In the genomic region with DNA sequence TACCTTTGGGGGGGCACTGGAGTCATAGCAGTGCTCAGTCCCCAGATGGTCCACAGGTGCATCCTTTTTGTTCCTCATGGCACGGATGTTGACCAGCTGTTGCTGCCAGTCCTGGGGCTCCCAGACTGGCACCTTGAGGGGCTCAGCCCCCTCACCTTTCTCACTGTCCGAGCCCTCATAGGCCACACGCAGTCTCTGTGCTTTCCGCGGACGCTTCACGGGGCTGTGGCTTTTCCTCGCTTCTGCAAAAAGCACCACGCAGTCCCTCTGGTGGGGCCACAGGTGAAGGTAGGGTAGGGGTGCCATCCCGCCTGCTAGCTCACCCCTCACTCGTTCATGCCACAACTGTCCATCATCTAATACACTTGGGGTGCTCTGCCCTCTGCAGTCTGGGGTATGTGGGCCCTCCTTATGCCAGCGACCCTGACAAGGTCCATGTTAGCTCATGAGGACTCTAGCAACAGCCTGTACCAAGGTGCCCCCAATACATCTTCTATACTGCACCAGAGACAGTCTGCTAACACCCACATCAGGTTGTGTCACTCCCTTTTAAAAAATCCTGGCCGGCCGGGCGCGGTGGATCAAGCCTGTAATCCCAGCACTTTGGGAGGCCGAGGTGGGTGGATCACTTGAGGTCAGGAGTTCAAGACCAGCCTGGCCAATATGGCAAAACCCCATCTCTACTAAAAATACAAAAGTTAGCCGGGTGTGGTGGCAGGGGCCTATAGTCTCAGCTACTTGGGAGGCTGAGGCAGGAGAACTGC, we compare ENCODE assay signal across 9 cellular contexts. TPM values are rescaled to one million over a fixed set of nuclear protein-coding genes. Genes with fewer than 3 reads are reported as not detected.
DNase-seq lines count a peak whose midpoint lies in the region; ATAC-seq, FAIRE-seq and TF ChIP-seq lines count a peak whose summit lies in the region.
"Had no signal": no experiment of that assay in that cellular context is flagged by ENCODE, and none has a peak within 500 bp of the region (broad histone marks: within the 10 kb centered on the region; RNA-seq: fewer than 3 reads in every experiment).

No MANE protein-coding gene starts in this region.

- H3K4me1 Mint-ChIP-seq in stimulated activated naive CD8-positive, alpha-beta T cell treated with anti-CD3 and anti-CD28 coated beads, Interleukin-15, Interleukin-2, amounts not matched to agents 100 ng/mL and 50 ng/mL, for 24 hours (ENCODE audit: low read depth): peaks cover 16% of the 10 kb centered on the region
- peaks cover 21% of the 10 kb centered on the region for H3K4me1 Mint-ChIP-seq in activated T-helper 1 cell treated with anti-CD3 and anti-CD28 coated beads, Interleukin-12 subunit alpha, Interleukin-12 subunit beta, Interleukin-2, Interleukin-4 antibody, amounts not matched to agents 30 ng/mL and 10 ng/mL and 1 ng/mL, durations not matched to agents 14 hours and 24 hours and 36 hours (ENCODE audit: low read depth)
- H3K4me1 Mint-ChIP-seq in mesothelial cell of epicardium: peaks cover 21% of the 10 kb centered on the region

- H3K36me3 Mint-ChIP-seq in stimulated activated naive CD8-positive, alpha-beta T cell treated with anti-CD3 and anti-CD28 coated beads, Interleukin-15, Interleukin-2, amounts not matched to agents 100 ng/mL and 50 ng/mL, for 24 hours (ENCODE audit: low read depth): peaks cover 7% of the 10 kb centered on the region
- peaks cover 10% of the 10 kb centered on the region for H3K36me3 Mint-ChIP-seq in activated T-helper 1 cell treated with anti-CD3 and anti-CD28 coated beads, Interleukin-12 subunit alpha, Interleukin-12 subunit beta, Interleukin-2, Interleukin-4 antibody, amounts not matched to agents 30 ng/mL and 10 ng/mL and 1 ng/mL, durations not matched to agents 14 hours and 24 hours and 36 hours (ENCODE audit: low read depth)
- peaks cover 6% of the 10 kb centered on the region for H3K36me3 Mint-ChIP-seq in mesothelial cell of epicardium

- ATAC-seq in stimulated activated naive CD8-positive, alpha-beta T cell treated with anti-CD3 and anti-CD28 coated beads, Interleukin-15, Interleukin-2, amounts not matched to agents 100 U/mL and 50 U/mL, for 24 hours: no peak
- ATAC-seq in HG03045 (IDR thresholded peaks at IDR 0.05; ENCODE audit: unreplicated experiment) (no peak), GM18519 (IDR thresholded peaks at IDR 0.05; ENCODE audit: low FRiP score, unreplicated experiment) (no peak)

- TF ChIP-seq CTCF in mesothelial cell of epicardium (IDR thresholded peaks at IDR 0.05; ENCODE audit: unreplicated experiment): no peak

- no peak overlapping the region for H3K27ac Mint-ChIP-seq in stimulated activated naive CD8-positive, alpha-beta T cell treated with anti-CD3 and anti-CD28 coated beads, Interleukin-15, Interleukin-2, amounts not matched to agents 100 ng/mL and 50 ng/mL, for 24 hours
- H3K27ac Mint-ChIP-seq in activated T-helper 1 cell treated with anti-CD3 and anti-CD28 coated beads, Interleukin-12 subunit alpha, Interleukin-12 subunit beta, Interleukin-2, Interleukin-4 antibody, amounts not matched to agents 30 ng/mL and 10 ng/mL and 1 ng/mL, durations not matched to agents 14 hours and 24 hours and 36 hours: no peak overlapping the region
- H3K27ac Mint-ChIP-seq in mesothelial cell of epicardium: no peak overlapping the region

- no peak for FAIRE-seq in GM19239 (lab: Jason Lieb, UNC)
- FAIRE-seq: TTC549 had no signal

- intact Hi-C loops in activated T-helper 1 cell treated with anti-CD3 and anti-CD28 coated beads, Interleukin-12 subunit alpha, Interleukin-12 subunit beta, Interleukin-2, Interleukin-4 antibody, amounts not matched to agents 30 ng/mL and 10 ng/mL and 1 ng/mL, durations not matched to agents 14 hours and 24 hours and 36 hours (cut with micrococcal nuclease): loop anchor here (10.0 kb wide), 1 partner anchor 622 kb away; a partner anchor contains a TSS

- peak overlapping the region; percentile 90 for H3K4me3 Mint-ChIP-seq in stimulated activated naive CD8-positive, alpha-beta T cell treated with anti-CD3 and anti-CD28 coated beads, Interleukin-15, Interleukin-2, amounts not matched to agents 100 ng/mL and 50 ng/mL, for 24 hours
- peak overlapping the region; percentile 93 for H3K4me3 Mint-ChIP-seq in activated T-helper 1 cell treated with anti-CD3 and anti-CD28 coated beads, Interleukin-12 subunit alpha, Interleukin-12 subunit beta, Interleukin-2, Interleukin-4 antibody, amounts not matched to agents 30 ng/mL and 10 ng/mL and 1 ng/mL, durations not matched to agents 14 hours and 24 hours and 36 hours
- H3K4me3 Mint-ChIP-seq in mesothelial cell of epicardium: peak overlapping the region; percentile 84

- no peaks in the 10 kb centered on the region for H3K9me3 Mint-ChIP-seq in stimulated activated naive CD8-positive, alpha-beta T cell treated with anti-CD3 and anti-CD28 coated beads, Interleukin-15, Interleukin-2, amounts not matched to agents 100 ng/mL and 50 ng/mL, for 24 hours
- no peaks in the 10 kb centered on the region for H3K9me3 Mint-ChIP-seq in activated T-helper 1 cell treated with anti-CD3 and anti-CD28 coated beads, Interleukin-12 subunit alpha, Interleukin-12 subunit beta, Interleukin-2, Interleukin-4 antibody, amounts not matched to agents 30 ng/mL and 10 ng/mL and 1 ng/mL, durations not matched to agents 14 hours and 24 hours and 36 hours
- H3K9me3 Mint-ChIP-seq in mesothelial cell of epicardium: no peaks in the 10 kb centered on the region

- no peaks in the 10 kb centered on the region for H3K27me3 Mint-ChIP-seq in stimulated activated naive CD8-positive, alpha-beta T cell treated with anti-CD3 and anti-CD28 coated beads, Interleukin-15, Interleukin-2, amounts not matched to agents 100 ng/mL and 50 ng/mL, for 24 hours
- no peaks in the 10 kb centered on the region for H3K27me3 Mint-ChIP-seq in activated T-helper 1 cell treated with anti-CD3 and anti-CD28 coated beads, Interleukin-12 subunit alpha, Interleukin-12 subunit beta, Interleukin-2, Interleukin-4 antibody, amounts not matched to agents 30 ng/mL and 10 ng/mL and 1 ng/mL, durations not matched to agents 14 hours and 24 hours and 36 hours (ENCODE audit: insufficient read depth)
- no peaks in the 10 kb centered on the region for H3K27me3 Mint-ChIP-seq in mesothelial cell of epicardium (ENCODE audit: low read depth)

- no peak for DNase-seq in stimulated activated naive CD8-positive, alpha-beta T cell treated with anti-CD3 and anti-CD28 coated beads, Interleukin-15, Interleukin-2, amounts not matched to agents 100 U/mL and 50 U/mL, for 24 hours
- no peak for DNase-seq in activated T-helper 1 cell treated with anti-CD3 and anti-CD28 coated beads, Interleukin-12 subunit alpha, Interleukin-12 subunit beta, Interleukin-2, Interleukin-4 antibody, amounts not matched to agents 30 ng/mL and 10 ng/mL and 1 ng/mL, durations not matched to agents 14 hours and 24 hours and 36 hours (ENCODE audit: low spot score)
- no peak for DNase-seq in mesothelial cell of epicardium (ENCODE audit: low spot score in 2 of 2, unreplicated experiment in 2 of 2)
- DNase-seq in NOMO-1 treated with dmso at 0.1 percent for 144 hours (lab: John Stamatoyannopoulos, UW; ENCODE audit: unreplicated experiment): no peak
- DNase-seq in GM19239 (ENCODE audit: insufficient read length, low spot score): no peak

RNA-seq across cellular contexts. Expression of a gene that starts 1.3 kb away (rescaled TPM):
- 50.0 and 52.7 TPM in 2 replicates for total RNA-seq in activated T-helper 1 cell treated with anti-CD3 and anti-CD28 coated beads, Interleukin-12 subunit alpha, Interleukin-12 subunit beta, Interleukin-2, Interleukin-4 antibody, amounts not matched to agents 30 ng/mL and 10 ng/mL and 1 ng/mL, durations not matched to agents 14 hours and 24 hours and 36 hours
- total RNA-seq in mesothelial cell of epicardium: 27.6 to 31.1 TPM (median 29.7 TPM) in 3 replicates

RNA-seq across cellular contexts. Expression of a gene that starts 1.5 kb away (rescaled TPM):
- total RNA-seq in activated T-helper 1 cell treated with anti-CD3 and anti-CD28 coated beads, Interleukin-12 subunit alpha, Interleukin-12 subunit beta, Interleukin-2, Interleukin-4 antibody, amounts not matched to agents 30 ng/mL and 10 ng/mL and 1 ng/mL, durations not matched to agents 14 hours and 24 hours and 36 hours: 96.4 and 111 TPM in 2 replicates
- total RNA-seq in mesothelial cell of epicardium: 242 to 250 TPM (median 243 TPM) in 3 replicates

RNA-seq across cellular contexts. Expression of a gene that starts 19.6 kb away (rescaled TPM):
- total RNA-seq in activated T-helper 1 cell treated with anti-CD3 and anti-CD28 coated beads, Interleukin-12 subunit alpha, Interleukin-12 subunit beta, Interleukin-2, Interleukin-4 antibody, amounts not matched to agents 30 ng/mL and 10 ng/mL and 1 ng/mL, durations not matched to agents 14 hours and 24 hours and 36 hours: 2.2 and 2.5 TPM in 2 replicates
- 48.1 to 55.1 TPM (median 51.3 TPM) in 3 replicates for total RNA-seq in mesothelial cell of epicardium

RNA-seq across cellular contexts. Expression of a gene that starts 26.7 kb away (rescaled TPM):
- 3.6 and 3.9 TPM in 2 replicates for total RNA-seq in activated T-helper 1 cell treated with anti-CD3 and anti-CD28 coated beads, Interleukin-12 subunit alpha, Interleukin-12 subunit beta, Interleukin-2, Interleukin-4 antibody, amounts not matched to agents 30 ng/mL and 10 ng/mL and 1 ng/mL, durations not matched to agents 14 hours and 24 hours and 36 hours
- 14.0 to 16.1 TPM (median 15.4 TPM) in 3 replicates for total RNA-seq in mesothelial cell of epicardium

RNA-seq across cellular contexts. Expression of a gene that starts 36.7 kb away (rescaled TPM):
- total RNA-seq in activated T-helper 1 cell treated with anti-CD3 and anti-CD28 coated beads, Interleukin-12 subunit alpha, Interleukin-12 subunit beta, Interleukin-2, Interleukin-4 antibody, amounts not matched to agents 30 ng/mL and 10 ng/mL and 1 ng/mL, durations not matched to agents 14 hours and 24 hours and 36 hours: 100 and 105 TPM in 2 replicates
- total RNA-seq in mesothelial cell of epicardium: 50.6 to 52.7 TPM (median 52.7 TPM) in 3 replicates

Comparison
In these comparisons a context has a peak if more than half of its experiments do, and no peak if none do; other contexts are left out.
1. RNA of a gene that starts 19.6 kb away (total RNA-seq): 48.1 to 55.1 TPM in mesothelial cell of epicardium; 2.2 to 2.5 TPM in activated T-helper 1 cell treated with anti-CD3 and anti-CD28 coated beads, Interleukin-12 subunit alpha, Interleukin-12 subunit beta, Interleukin-2, Interleukin-4 antibody, amounts not matched to agents 30 ng/mL and 10 ng/mL and 1 ng/mL, durations not matched to agents 14 hours and 24 hours and 36 hours; every median in the first group is over 10 times any median in the second.
2. Peak in every context shown above with its lines, with median percentiles within 50 percentile points of each other: H3K4me3 Mint-ChIP-seq.